In genomic region chr14:54564799-54565235, GRCh38 we compare ENCODE assay signal across 1 cellular context.
TF ChIP-seq lines count a peak whose summit lies in the region.

No MANE protein-coding gene starts in this region.

TF ChIP-seq in HepG2, 621 proteins besides CTCF, POLR2A, EP300 and RAD21 (continued from another document and continues in another):
- no peak for TF ChIP-seq IRF1 (CRISPR knock-in tag; IDR thresholded peaks at IDR 0.05; ENCODE audit: low read depth)
- no peak for TF ChIP-seq ZNF589 (CRISPR knock-in tag; conservative IDR thresholded peaks at IDR 0.05)
- TF ChIP-seq NFIB (CRISPR knock-in tag; IDR thresholded peaks at IDR 0.05; ENCODE audit: borderline replicate concordance): no peak
- TF ChIP-seq ZNF772 (CRISPR knock-in tag; IDR thresholded peaks at IDR 0.05): peak; percentile 60; the same call in 1 of the 2 replicates
- TF ChIP-seq RERE (CRISPR knock-in tag; IDR thresholded peaks at IDR 0.05; ENCODE audit: low read depth): no peak
- peak; percentile 85; the same call in 1 of the 2 replicates for TF ChIP-seq FOXO4 (CRISPR knock-in tag; conservative IDR thresholded peaks at IDR 0.05)
- no peak for TF ChIP-seq WIZ (CRISPR knock-in tag; IDR thresholded peaks at IDR 0.05)
- TF ChIP-seq ZHX1 (CRISPR knock-in tag; IDR thresholded peaks at IDR 0.05; ENCODE audit: low read depth): no peak
- no peak for TF ChIP-seq KAT2B (IDR thresholded peaks at IDR 0.05; ENCODE audit: borderline replicate concordance, low read depth, low read length)
- TF ChIP-seq SNAPC4 (CRISPR knock-in tag; IDR thresholded peaks at IDR 0.05): no peak
- no peak for TF ChIP-seq ZNF577 (CRISPR knock-in tag; IDR thresholded peaks at IDR 0.05; ENCODE audit: borderline replicate concordance, low read depth)
- no peak for TF ChIP-seq ZNF574 (CRISPR knock-in tag; IDR thresholded peaks at IDR 0.05)
- TF ChIP-seq PBX3 (CRISPR knock-in tag; IDR thresholded peaks at IDR 0.05; ENCODE audit: borderline replicate concordance): no peak
- no peak for TF ChIP-seq SALL2 (CRISPR knock-in tag; IDR thresholded peaks at IDR 0.05)
- TF ChIP-seq NONO (IDR thresholded peaks at IDR 0.05): no peak
- TF ChIP-seq NONO (CRISPR knock-in tag; conservative IDR thresholded peaks at IDR 0.05): peak; percentile 63; the same call in 1 of the 2 replicates
- TF ChIP-seq AKAP8 (CRISPR knock-in tag; IDR thresholded peaks at IDR 0.05): no peak
- TF ChIP-seq ZFAT (CRISPR knock-in tag; conservative IDR thresholded peaks at IDR 0.05): no peak
- TF ChIP-seq HES4 (CRISPR knock-in tag; IDR thresholded peaks at IDR 0.05; ENCODE audit: borderline replicate concordance): no peak
- no peak for TF ChIP-seq PREB (CRISPR knock-in tag; IDR thresholded peaks at IDR 0.05)
- TF ChIP-seq TBX3 (IDR thresholded peaks at IDR 0.05; ENCODE audit: borderline replicate concordance): no peak
- TF ChIP-seq HOXD1 (CRISPR knock-in tag; IDR thresholded peaks at IDR 0.05): no peak
- TF ChIP-seq HIVEP1 (CRISPR knock-in tag; IDR thresholded peaks at IDR 0.05): no peak
- TF ChIP-seq SMAD1 (CRISPR knock-in tag; IDR thresholded peaks at IDR 0.05; ENCODE audit: borderline replicate concordance, low read depth): no peak
- TF ChIP-seq ZMYM3 (CRISPR knock-in tag; IDR thresholded peaks at IDR 0.05): no peak
- TF ChIP-seq MLXIP (CRISPR knock-in tag; IDR thresholded peaks at IDR 0.05; ENCODE audit: borderline replicate concordance): no peak
- no peak for TF ChIP-seq TFDP1 (CRISPR knock-in tag; IDR thresholded peaks at IDR 0.05; ENCODE audit: borderline replicate concordance)
- no peak for TF ChIP-seq SMAD9 (CRISPR knock-in tag; IDR thresholded peaks at IDR 0.05)
- TF ChIP-seq SMARCE1 (IDR thresholded peaks at IDR 0.05; ENCODE audit: borderline replicate concordance): no peak
